ENCODE assay signal across 36 cellular contexts in the genomic region with DNA sequence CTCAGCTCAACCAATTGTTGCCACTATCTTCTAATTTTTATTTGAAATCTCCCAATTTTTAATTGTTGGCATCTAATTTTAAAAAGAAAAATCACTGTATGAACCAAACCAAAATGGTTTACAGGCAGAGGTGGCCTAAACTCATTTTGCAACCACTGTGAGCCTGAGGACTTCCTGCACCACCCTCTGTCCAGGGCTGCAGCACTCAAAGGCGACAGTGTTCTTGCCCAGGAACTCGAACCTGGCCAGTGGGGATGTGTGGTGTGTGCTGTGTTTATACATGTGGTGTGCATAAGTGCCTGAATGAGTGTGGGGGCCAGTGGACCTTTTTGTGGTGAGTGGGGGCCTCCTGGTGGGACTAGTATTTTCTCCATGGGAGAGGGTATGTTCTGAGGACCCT. TPM values are rescaled to one million over a fixed set of nuclear protein-coding genes. Genes with fewer than 3 reads are reported as not detected.
DNase-seq lines count a peak whose midpoint lies in the region; ATAC-seq and TF ChIP-seq lines count a peak whose summit lies in the region.
"Had no signal": no experiment of that assay in that cellular context is flagged by ENCODE, and none has a peak within 500 bp of the region (broad histone marks: within the 10 kb centered on the region; RNA-seq: fewer than 3 reads in every experiment).

No MANE protein-coding gene starts in this region.

- H3K4me3 ChIP-seq in GM12865 (ENCODE audit: low read depth, low read length) = no peak overlapping the region
- H3K4me3 ChIP-seq: BLaER1, left lung, SK-N-MC, upper lobe of left lung had no signal

- H3K36me3 Mint-ChIP-seq in central memory CD8-positive, alpha-beta T cell (ENCODE audit: insufficient read depth) = peaks cover 6% of the 10 kb centered on the region
- no peaks in the 10 kb centered on the region for H3K36me3 Mint-ChIP-seq in neural crest cell (ENCODE audit: low read depth)
- no peaks in the 10 kb centered on the region for H3K36me3 Mint-ChIP-seq in nephron progenitor cell (ENCODE audit: low read depth)
- H3K36me3 Mint-ChIP-seq: activated CD8-positive, alpha-beta memory T cell treated with anti-CD3 and anti-CD28 coated beads, Interleukin-2, amount 10 ng/mL, durations not matched to agents 7 days and 5 days; stimulated activated naive B cell treated with anti-CD40 and anti-IgM and Interleukin-4, amounts not matched to agents 10 μg/mL and 1 μg/mL and 100 μg/mL, for 72 hours had no signal

- H3K27ac Mint-ChIP-seq in central memory CD8-positive, alpha-beta T cell (ENCODE audit: low read depth) = peak overlapping the region; percentile 56
- H3K27ac Mint-ChIP-seq in neural crest cell (ENCODE audit: unreplicated experiment) (no peak overlapping the region), nephron progenitor cell (no peak overlapping the region)
- H3K27ac Mint-ChIP-seq: activated CD8-positive, alpha-beta memory T cell treated with anti-CD3 and anti-CD28 coated beads, Interleukin-2, amount 10 ng/mL, durations not matched to agents 7 days and 5 days; activated naive CD8-positive, alpha-beta T cell treated with anti-CD3 and anti-CD28 coated beads, Interleukin-2, amount 50 U/mL, for 24 hours; H9; stimulated activated naive B cell treated with anti-CD40 and anti-IgM and Interleukin-4, amounts not matched to agents 10 μg/mL and 1 μg/mL and 100 μg/mL, for 72 hours had no signal

- TF ChIP-seq CTCF in GM12865 (IDR thresholded peaks at IDR 0.05; ENCODE audit: insufficient read depth, low read depth, low read length, missing control alignments) (no peak), neural crest cell (conservative IDR thresholded peaks at IDR 0.05) (no peak), nephron progenitor cell (IDR thresholded peaks at IDR 0.05) (no peak)

- no peak for ATAC-seq in central memory CD8-positive, alpha-beta T cell (replicated peaks; ENCODE audit: extremely low read depth, poor library complexity, severe bottlenecking)
- ATAC-seq: activated CD4-positive, CD25-positive, alpha-beta regulatory T cell treated with anti-CD3 and anti-CD28 coated beads, Interleukin-2, amount 50 U/mL, for 24 hours; activated CD8-positive, alpha-beta memory T cell treated with anti-CD3 and anti-CD28 coated beads, Interleukin-2, amount 10 ng/mL, durations not matched to agents 7 days and 5 days; activated naive CD8-positive, alpha-beta T cell treated with anti-CD3 and anti-CD28 coated beads, Interleukin-2, amount 50 U/mL, for 24 hours; esophagus mucosa; left lung; PC-3; stimulated activated naive B cell treated with anti-CD40 and anti-IgM and Interleukin-4, amounts not matched to agents 10 μg/mL and 1 μg/mL and 100 μg/mL, for 72 hours had no signal

- DNase-seq in GM12865 (ENCODE audit: low read depth) (peak; percentile 23), neural crest cell (ENCODE audit: low read depth, low spot score) (no peak), nephron progenitor cell (no peak), mesenteric fat pad (ENCODE audit: low spot score) (no peak)
- no peak for DNase-seq in central memory CD8-positive, alpha-beta T cell (ENCODE audit: low spot score in 2 of 2)
- DNase-seq: activated CD4-positive, alpha-beta T cell treated with anti-CD3 and anti-CD28 coated beads, Interleukin-2, amount 50 U/mL, for 4 hours; activated CD8-positive, alpha-beta memory T cell treated with anti-CD3 and anti-CD28 coated beads, Interleukin-2, amount 10 ng/mL, durations not matched to agents 7 days and 5 days; activated gamma-delta T cell treated with Interleukin-2 at 50 U/mL for 16 hours; activated naive CD8-positive, alpha-beta T cell treated with anti-CD3 and anti-CD28 coated beads, Interleukin-2, amount 50 U/mL, for 24 hours; activated T-cell treated with anti-CD3 and anti-CD28 coated beads, Interleukin-2, amount 50 U/mL, for 48 hours; Caco-2; dermis blood vessel endothelial cell; DMS79; GDM1; glutamatergic neuron; H9; KG1; left lung; mesendoderm; NCI-H2029; NCI-H526 treated with DMSO at 0.1 percent for 48 hours; PC-3; stimulated activated naive B cell treated with anti-CD40 and anti-IgM and Interleukin-4, amounts not matched to agents 10 μg/mL and 1 μg/mL and 100 μg/mL, for 72 hours; substantia nigra; upper lobe of left lung had no signal

- H3K9me3 Mint-ChIP-seq in central memory CD8-positive, alpha-beta T cell = no peaks in the 10 kb centered on the region
- no peaks in the 10 kb centered on the region for H3K9me3 Mint-ChIP-seq in neural crest cell
- H3K9me3 Mint-ChIP-seq in nephron progenitor cell = no peaks in the 10 kb centered on the region
- H3K9me3 Mint-ChIP-seq: activated naive CD8-positive, alpha-beta T cell treated with anti-CD3 and anti-CD28 coated beads, Interleukin-2, amount 50 U/mL, for 24 hours; H9; stimulated activated naive B cell treated with anti-CD40 and anti-IgM and Interleukin-4, amounts not matched to agents 10 μg/mL and 1 μg/mL and 100 μg/mL, for 72 hours had no signal

- peak overlapping the region; percentile 72 for H3K4me3 Mint-ChIP-seq in central memory CD8-positive, alpha-beta T cell
- H3K4me3 Mint-ChIP-seq in neural crest cell (peak overlapping the region; percentile 17), nephron progenitor cell (no peak overlapping the region)
- H3K4me3 Mint-ChIP-seq: activated CD8-positive, alpha-beta memory T cell treated with anti-CD3 and anti-CD28 coated beads, Interleukin-2, amount 10 ng/mL, durations not matched to agents 7 days and 5 days; activated naive CD8-positive, alpha-beta T cell treated with anti-CD3 and anti-CD28 coated beads, Interleukin-2, amount 50 U/mL, for 24 hours had no signal

- H3K27me3 Mint-ChIP-seq in central memory CD8-positive, alpha-beta T cell = peaks cover 40% of the 10 kb centered on the region
- H3K27me3 Mint-ChIP-seq in neural crest cell (ENCODE audit: low read depth) (peaks cover 69% of the 10 kb centered on the region), nephron progenitor cell (ENCODE audit: low read depth, poor library complexity) (peaks cover 84% of the 10 kb centered on the region)

- H3K4me1 Mint-ChIP-seq in central memory CD8-positive, alpha-beta T cell = peaks cover 19% of the 10 kb centered on the region
- H3K4me1 Mint-ChIP-seq in neural crest cell (peaks cover 25% of the 10 kb centered on the region), nephron progenitor cell (peaks cover 75% of the 10 kb centered on the region)

RNA-seq across cellular contexts. Expression of gene SLC22A7, which starts 24.4 kb away (rescaled TPM):
- 0.37 TPM in 1 of 2 replicates, not detected in the other for total RNA-seq in neural crest cell
- not detected for total RNA-seq in mesenteric fat pad
- total RNA-seq: activated CD8-positive, alpha-beta memory T cell treated with anti-CD3 and anti-CD28 coated beads, Interleukin-2, amount 10 ng/mL, durations not matched to agents 7 days and 5 days; astrocyte; Caco-2; cardiac septum; dermis blood vessel endothelial cell; esophagus mucosa; fibroblast of villous mesenchyme; H9; left lung; MCF 10A; myocyte; osteocyte; PC-3; T-helper 1 cell treated with Interleukin-12 subunit alpha and Interleukin-12 subunit beta and Interleukin-4 antibody, amounts not matched to agents 30 ng/mL and 1 ng/mL, for 36 hours; upper lobe of left lung had no signal

RNA-seq across cellular contexts. Expression of gene TTBK1, which starts 30.4 kb away (rescaled TPM):
- 5.1 and 5.4 TPM in 2 replicates for total RNA-seq in neural crest cell
- total RNA-seq in mesenteric fat pad = 0.06 TPM
- total RNA-seq: dermis blood vessel endothelial cell, esophagus mucosa, fibroblast of villous mesenchyme, MCF 10A, myocyte, PC-3 had no signal

RNA-seq across cellular contexts. Expression of gene CRIP3, which starts 34.9 kb away (rescaled TPM):
- total RNA-seq in neural crest cell (2.0 and 2.6 TPM in 2 replicates), mesenteric fat pad (0.58 TPM)
- total RNA-seq: astrocyte; Caco-2; fibroblast of villous mesenchyme; MCF 10A; myocyte; T-helper 1 cell treated with Interleukin-12 subunit alpha and Interleukin-12 subunit beta and Interleukin-4 antibody, amounts not matched to agents 30 ng/mL and 1 ng/mL, for 36 hours had no signal

RNA-seq across cellular contexts. Expression of gene DNPH1, which starts 44.4 kb away (rescaled TPM):
- total RNA-seq in neural crest cell (50.3 and 55.1 TPM in 2 replicates), mesenteric fat pad (36.5 TPM)
